In the genomic region with DNA sequence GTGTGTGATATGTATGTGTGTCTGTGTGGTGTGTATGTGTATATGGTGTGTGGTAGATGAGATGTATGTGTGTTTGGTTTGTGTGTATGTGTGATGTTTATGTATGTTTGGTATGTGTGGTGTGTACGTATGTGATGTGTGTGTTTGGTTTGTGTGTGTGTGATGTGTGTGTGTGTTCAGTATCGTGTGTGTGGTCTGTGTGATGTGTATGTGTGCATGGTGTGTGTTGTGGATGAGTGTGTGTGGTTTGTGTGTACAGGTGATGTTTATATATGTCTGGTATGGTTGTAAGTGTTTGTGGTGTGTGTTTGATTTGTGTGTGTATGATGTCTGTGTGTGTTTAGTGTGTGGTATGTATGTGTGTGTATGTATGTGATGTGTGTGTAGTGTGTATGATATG, we compare ENCODE assay signal across 24 cellular contexts.
"Had no signal": no experiment of that assay in that cellular context is flagged by ENCODE, and none has a peak within 500 bp of the region (broad histone marks: within the 10 kb centered on the region; RNA-seq: fewer than 3 reads in every experiment).

No MANE protein-coding gene starts in this region.

- H3K4me3 ChIP-seq: adrenal gland, breast epithelium, Peyer's patch, SJCRH30 had no signal

- DNase-seq: activated CD4-positive, alpha-beta T cell treated with anti-CD3 and anti-CD28 coated beads for 36 hours; activated CD4-positive, CD25-positive, alpha-beta regulatory T cell; activated CD8-positive, alpha-beta memory T cell treated with anti-CD3 and anti-CD28 coated beads, Interleukin-2, amount 50 U/mL, for 48 hours; activated CD8-positive, alpha-beta T cell treated with anti-CD3 and anti-CD28 coated beads for 36 hours; activated naive CD4-positive, alpha-beta T cell treated with anti-CD3 and anti-CD28 coated beads, Interleukin-2, amount 50 U/mL, for 16 hours; activated naive CD8-positive, alpha-beta T cell treated with anti-CD3 and anti-CD28 coated beads, Interleukin-2, amount 10 ng/mL, durations not matched to agents 7 days and 5 days; activated T-cell treated with anti-CD3 and anti-CD28 coated beads, Interleukin-2, amount 50 U/mL, for 1 hour; adrenal gland; anterior cingulate cortex; central memory CD4-positive, alpha-beta T cell; MM.1S; NCI-H146; NCI-H1930; NCI-H2171 treated with DMSO at 0.1 percent for 48 hours; NCI-H345; NCI-H510A; NCI-H526 treated with DMSO at 0.1 percent for 48 hours; NCI-H82; Peyer's patch; Right ventricle myocardium superior; SJCRH30; SK-N-SH; T-helper 1 cell had no signal

- H3K36me3 ChIP-seq: adrenal gland, breast epithelium, Peyer's patch, SJCRH30 had no signal

- ATAC-seq: activated CD4-positive, alpha-beta T cell treated with anti-CD3 and anti-CD28 coated beads for 36 hours; activated CD8-positive, alpha-beta T cell treated with anti-CD3 and anti-CD28 coated beads for 36 hours had no signal

- H3K27me3 ChIP-seq: adrenal gland, breast epithelium, Peyer's patch, SJCRH30 had no signal
